In genomic region chr10:121753726-121754476, GRCh38 we compare ENCODE assay signal across 9 cellular contexts.
DNase-seq lines count a peak whose midpoint lies in the region; ATAC-seq and TF ChIP-seq lines count a peak whose summit lies in the region.
"Had no signal": no experiment of that assay in that cellular context is flagged by ENCODE, and none has a peak within 500 bp of the region (broad histone marks: within the 10 kb centered on the region; RNA-seq: fewer than 3 reads in every experiment).

No MANE protein-coding gene starts in this region.

- H3K4me3 ChIP-seq in BJ (ENCODE audit: low read depth, low read length) (no peak overlapping the region), fibroblast of pulmonary artery (replicated peaks; ENCODE audit: low read depth, low read length) (no peak overlapping the region)
- H3K4me3 ChIP-seq: SK-N-MC had no signal

- no peaks in the 10 kb centered on the region for H3K27me3 ChIP-seq in BJ (ENCODE audit: control insufficient read depth, insufficient read depth, low read length)

- DNase-seq in BJ (ENCODE audit: low read depth): peak; percentile 46
- DNase-seq in OCI-M1 (lab: John Stamatoyannopoulos, UW): peak; percentile 26
- DNase-seq in fibroblast of pulmonary artery (ENCODE audit: low read depth): peak; percentile 80
- DNase-seq in SIG-M5 treated with dmso at 0.1 percent for 504 hours (lab: John Stamatoyannopoulos, UW; ENCODE audit: unreplicated experiment): no peak
- no peak for DNase-seq in NCI-H2029 (lab: John Stamatoyannopoulos, UW)
- DNase-seq in activated CD8-positive, alpha-beta memory T cell treated with anti-CD3 and anti-CD28 coated beads for 24 hours: no peak

- no peaks in the 10 kb centered on the region for H3K36me3 ChIP-seq in BJ (ENCODE audit: control insufficient read depth, insufficient read depth, low read length)

- CTCF ChIA-PET in BJ (lab: Yijun Ruan, JAX): interaction anchor here (0.6 kb wide), 1 partner anchor 36 kb away, joined by 4 read pairs; no protein-coding TSS in a partner anchor

- TF ChIP-seq CTCF in BJ (IDR thresholded peaks at IDR 0.05; ENCODE audit: insufficient read depth, low read depth, low read length): peak; percentile 40; the same call in 1 of the 2 replicates
- peak; percentile 51 for TF ChIP-seq CTCF in fibroblast of pulmonary artery (IDR thresholded peaks at IDR 0.05; ENCODE audit: low read length, missing control alignments)

- POLR2A ChIA-PET in BJ (lab: Charles Lee): interaction anchor here (0.6 kb wide), 1 partner anchor 633 kb away, joined by 3 read pairs; no protein-coding TSS in a partner anchor

- ATAC-seq in GM18868 (IDR thresholded peaks at IDR 0.05; ENCODE audit: unreplicated experiment) (peak; percentile 92), HG03039 (IDR thresholded peaks at IDR 0.05; ENCODE audit: unreplicated experiment) (peak; percentile 83)

Comparison
In these comparisons a context has a peak if more than half of its experiments do, and no peak if none do; other contexts are left out.
1. DNase-seq: peak in BJ (single experiment), OCI-M1 (single experiment) and fibroblast of pulmonary artery (single experiment); none in SIG-M5 treated with dmso at 0.1 percent for 504 hours (single experiment), NCI-H2029 (single experiment) and activated CD8-positive, alpha-beta memory T cell treated with anti-CD3 and anti-CD28 coated beads for 24 hours (single experiment).